8 cellular contexts compared by ENCODE assay signal in genomic region chr10:33008499-33009243, GRCh38. TPM values are rescaled to one million over a fixed set of nuclear protein-coding genes. Genes with fewer than 3 reads are reported as not detected.
DNase-seq lines count a peak whose midpoint lies in the region; ATAC-seq and TF ChIP-seq lines count a peak whose summit lies in the region.

No MANE protein-coding gene starts in this region.

- TF ChIP-seq CTCF in GM12864 (IDR thresholded peaks at IDR 0.05; ENCODE audit: low read depth, low read length, missing control alignments) (peak; percentile 99), mesothelial cell of epicardium (IDR thresholded peaks at IDR 0.05; ENCODE audit: unreplicated experiment) (peak; percentile 96)

- peak; percentile 39 for DNase-seq in GM12864 (ENCODE audit: low read depth)
- peak; percentile 67 for DNase-seq in NCI-H69 (lab: John Stamatoyannopoulos, UW)
- DNase-seq in activated CD4-positive, alpha-beta T cell treated with anti-CD3 and anti-CD28 coated beads, Interleukin-2, amount 50 U/mL, for 48 hours = peak; percentile 68 to 79
- peak; percentile 4 for DNase-seq in effector CD8-positive, alpha-beta T cell (lab: John Stamatoyannopoulos, UW)
- peak in 1 of 2 experiments; percentile 66 for DNase-seq in mesothelial cell of epicardium (ENCODE audit: low spot score in 2 of 2, unreplicated experiment in 2 of 2)
- peak; percentile 20 to 49 for DNase-seq in stimulated activated CD8-positive, alpha-beta memory T cell treated with anti-CD3 and anti-CD28 coated beads, Interleukin-7, amount 100 ng/mL, for 4 hours (ENCODE audit: low read depth in 2 of 2)

- peak overlapping the region; percentile 26; the same call in 1 of the 2 replicates for H3K4me3 ChIP-seq in GM12864 (ENCODE audit: low read depth, low read length)

- H3K4me1 Mint-ChIP-seq in mesothelial cell of epicardium = peaks cover 27% of the 10 kb centered on the region

- peak; percentile 61 for ATAC-seq in HG03354 (IDR thresholded peaks at IDR 0.05; ENCODE audit: poor library complexity, severe bottlenecking, unreplicated experiment)
- no peak for ATAC-seq in GM19452 (IDR thresholded peaks at IDR 0.05; ENCODE audit: unreplicated experiment)

- no peaks in the 10 kb centered on the region for H3K27me3 Mint-ChIP-seq in mesothelial cell of epicardium (ENCODE audit: low read depth)

- H3K36me3 Mint-ChIP-seq in mesothelial cell of epicardium = no peaks in the 10 kb centered on the region

- H3K27ac Mint-ChIP-seq in mesothelial cell of epicardium = peak overlapping the region; percentile 59

- peak overlapping the region; percentile 16 for H3K4me3 Mint-ChIP-seq in mesothelial cell of epicardium

- no peaks in the 10 kb centered on the region for H3K9me3 Mint-ChIP-seq in mesothelial cell of epicardium

RNA-seq across cellular contexts. Expression of gene ITGB1, which starts 50.6 kb away (rescaled TPM):
- 294 to 307 TPM (median 307 TPM) in 3 replicates for total RNA-seq in mesothelial cell of epicardium
